In the genomic region with DNA sequence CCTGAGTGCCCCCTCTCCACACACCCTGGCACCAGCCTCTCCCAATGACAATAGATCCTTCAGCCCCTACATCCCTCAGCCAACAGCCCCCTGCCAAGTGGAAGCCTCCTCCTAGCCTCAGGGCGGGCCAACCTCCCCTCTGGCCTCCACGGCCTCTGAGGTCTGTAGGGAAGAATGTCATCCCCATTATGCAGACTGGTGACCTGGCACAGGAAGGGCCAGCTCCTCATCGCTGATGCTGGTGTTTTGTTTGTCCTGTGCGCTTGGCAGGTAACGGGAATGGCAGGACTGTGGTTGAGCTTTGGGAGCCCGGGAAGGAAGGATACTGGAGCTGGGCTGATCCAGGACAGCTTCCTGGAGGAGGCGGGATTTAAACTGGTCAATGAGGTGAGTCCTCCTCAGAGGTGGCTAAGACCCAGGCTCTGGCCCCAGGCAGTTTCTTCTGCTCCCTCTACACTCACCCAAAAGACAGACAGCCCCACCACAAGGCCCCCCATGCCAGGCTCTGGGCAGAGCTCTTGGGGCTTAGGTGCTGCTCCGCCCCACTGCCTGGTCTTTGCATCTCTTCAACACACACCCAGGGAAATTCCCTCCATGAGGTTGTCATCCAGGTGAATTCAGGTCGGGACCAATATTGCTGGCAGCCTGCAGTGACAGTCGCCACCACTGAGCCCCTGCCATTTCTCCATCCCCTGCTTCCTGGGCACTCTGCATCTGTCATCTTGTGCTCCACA, we compare ENCODE assay signal across 1 cellular context.
TF ChIP-seq lines count a peak whose summit lies in the region.

No MANE protein-coding gene starts in this region.

TF ChIP-seq in GM12878, 131 proteins besides CTCF, POLR2A, EP300 and RAD21:
- TF ChIP-seq RB1 (IDR thresholded peaks at IDR 0.05; ENCODE audit: borderline replicate concordance), result no peak
- TF ChIP-seq RAD51 (IDR thresholded peaks at IDR 0.05), result no peak
- TF ChIP-seq SREBF2 (IDR thresholded peaks at IDR 0.05; ENCODE audit: low read length), result no peak
- TF ChIP-seq NR2F1 (conservative IDR thresholded peaks at IDR 0.05), result no peak
